ENCODE assay signal across 10 cellular contexts in the genomic region with DNA sequence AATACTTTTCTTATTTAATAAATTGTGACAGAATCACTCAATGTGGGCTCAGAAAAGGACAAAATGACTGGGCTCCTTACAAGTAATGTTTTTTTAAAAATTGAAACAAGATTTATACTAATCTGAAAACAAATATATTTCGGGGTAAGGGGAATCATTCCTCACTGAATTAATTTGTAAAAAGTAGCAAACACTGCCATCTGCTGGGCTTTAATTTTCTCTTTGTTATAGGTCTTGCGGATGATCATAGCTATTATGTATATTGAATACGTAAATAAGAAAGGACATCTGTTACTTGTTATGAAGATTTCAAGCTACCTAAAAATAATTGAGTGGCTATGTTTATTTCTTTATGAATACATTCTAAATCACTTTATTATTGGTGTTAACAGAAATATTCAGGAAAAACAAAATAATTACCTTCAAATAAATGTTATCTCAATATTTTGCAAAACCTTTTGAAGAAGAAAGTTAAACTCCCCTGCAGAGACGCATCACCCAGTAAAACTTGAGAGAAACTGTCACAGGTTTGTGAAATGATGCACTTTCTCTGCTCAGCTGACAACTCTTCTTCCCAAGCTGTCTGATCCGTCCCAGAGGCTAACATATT. TPM values are rescaled to one million over a fixed set of nuclear protein-coding genes. Genes with fewer than 3 reads are reported as not detected.
DNase-seq lines count a peak whose midpoint lies in the region; ATAC-seq and TF ChIP-seq lines count a peak whose summit lies in the region.
"Had no signal": no experiment of that assay in that cellular context is flagged by ENCODE, and none has a peak within 500 bp of the region (broad histone marks: within the 10 kb centered on the region; RNA-seq: fewer than 3 reads in every experiment).

No MANE protein-coding gene starts in this region.

- no peaks in the 10 kb centered on the region for H3K9me3 ChIP-seq in T-helper 17 cell (ENCODE audit: control insufficient read depth, low read length, poor library complexity, severe bottlenecking)

- H3K4me3 ChIP-seq in fibroblast of mammary gland (ENCODE audit: control insufficient read depth, low read depth, low read length): peak overlapping the region; percentile 50

- no peak overlapping the region for H3K4me3 Mint-ChIP-seq in activated T-cell treated with anti-CD3 and anti-CD28 coated beads, Interleukin-2, amount 50 U/mL, for 4 hours
- no peak overlapping the region for H3K4me3 Mint-ChIP-seq in T-helper 17 cell
- peak overlapping the region; percentile 35 for H3K4me3 Mint-ChIP-seq in osteocyte (ENCODE audit: unreplicated experiment)
- H3K4me3 Mint-ChIP-seq: activated naive CD4-positive, alpha-beta T cell treated with anti-CD3 and anti-CD28 coated beads, Interleukin-2, amount 50 U/mL, for 24 hours; stimulated activated naive CD8-positive, alpha-beta T cell treated with anti-CD3 and anti-CD28 coated beads, Interleukin-15, Interleukin-2, amounts not matched to agents 100 ng/mL and 50 ng/mL, for 24 hours had no signal

- H3K27ac Mint-ChIP-seq in T-helper 17 cell: no peak overlapping the region
- H3K27ac Mint-ChIP-seq in osteocyte (ENCODE audit: unreplicated experiment): peak overlapping the region; percentile 86
- H3K27ac Mint-ChIP-seq: activated naive CD4-positive, alpha-beta T cell treated with anti-CD3 and anti-CD28 coated beads, Interleukin-2, amount 50 U/mL, for 24 hours; stimulated activated naive CD8-positive, alpha-beta T cell treated with anti-CD3 and anti-CD28 coated beads, Interleukin-15, Interleukin-2, amounts not matched to agents 100 ng/mL and 50 ng/mL, for 24 hours had no signal

- peaks cover 4% of the 10 kb centered on the region for H3K4me1 Mint-ChIP-seq in activated T-cell treated with anti-CD3 and anti-CD28 coated beads, Interleukin-2, amount 50 U/mL, for 4 hours (ENCODE audit: low read depth)
- H3K4me1 Mint-ChIP-seq in T-helper 17 cell (peaks cover 2% of the 10 kb centered on the region), osteocyte (ENCODE audit: unreplicated experiment) (peaks cover 19% of the 10 kb centered on the region)

- TF ChIP-seq CTCF in fibroblast of mammary gland (conservative IDR thresholded peaks at IDR 0.05; ENCODE audit: control insufficient read depth, insufficient read depth, low read depth, low read length) (peak; percentile 40), osteocyte (IDR thresholded peaks at IDR 0.05) (peak; percentile 71)

- H3K27me3 Mint-ChIP-seq in activated T-cell treated with anti-CD3 and anti-CD28 coated beads, Interleukin-2, amount 50 U/mL, for 4 hours (ENCODE audit: low read depth): peaks cover 18% of the 10 kb centered on the region
- H3K27me3 Mint-ChIP-seq in T-helper 17 cell (peaks cover 21% of the 10 kb centered on the region), osteocyte (ENCODE audit: unreplicated experiment) (no peaks in the 10 kb centered on the region)

- H3K36me3 Mint-ChIP-seq in activated T-cell treated with anti-CD3 and anti-CD28 coated beads, Interleukin-2, amount 50 U/mL, for 4 hours (ENCODE audit: insufficient read depth): no peaks in the 10 kb centered on the region
- H3K36me3 Mint-ChIP-seq in T-helper 17 cell (ENCODE audit: low read depth): no peaks in the 10 kb centered on the region
- no peaks in the 10 kb centered on the region for H3K36me3 Mint-ChIP-seq in osteocyte (ENCODE audit: unreplicated experiment)
- H3K36me3 Mint-ChIP-seq: activated naive CD4-positive, alpha-beta T cell treated with anti-CD3 and anti-CD28 coated beads, Interleukin-2, amount 50 U/mL, for 24 hours had no signal

- DNase-seq in activated T-cell treated with anti-CD3 and anti-CD28 coated beads, Interleukin-2, amount 50 U/mL, for 4 hours: no peak
- DNase-seq in activated T-cell treated with anti-CD3 and anti-CD28 coated beads, Interleukin-2, amount 50 U/mL, for 1 hour: no peak
- DNase-seq in NCI-H1417 (lab: John Stamatoyannopoulos, UW) (peak; percentile 45 to 86 (median 83)), T-helper 17 cell (no peak), fibroblast of mammary gland (ENCODE audit: low read depth) (peak; percentile 89), osteocyte (ENCODE audit: extremely low spot score, unreplicated experiment) (no peak)

- H3K9me3 Mint-ChIP-seq in activated T-cell treated with anti-CD3 and anti-CD28 coated beads, Interleukin-2, amount 50 U/mL, for 4 hours: no peaks in the 10 kb centered on the region
- no peaks in the 10 kb centered on the region for H3K9me3 Mint-ChIP-seq in osteocyte (ENCODE audit: unreplicated experiment)
- H3K9me3 Mint-ChIP-seq: activated naive CD4-positive, alpha-beta T cell treated with anti-CD3 and anti-CD28 coated beads, Interleukin-2, amount 50 U/mL, for 24 hours; stimulated activated naive CD8-positive, alpha-beta T cell treated with anti-CD3 and anti-CD28 coated beads, Interleukin-15, Interleukin-2, amounts not matched to agents 100 ng/mL and 50 ng/mL, for 24 hours had no signal

- ATAC-seq in activated T-cell treated with anti-CD3 and anti-CD28 coated beads, Interleukin-2, amount 50 U/mL, for 4 hours: peak; percentile 25 to 49
- peak; percentile 46 for ATAC-seq in T-helper 17 cell
- no peak for ATAC-seq in HG03442 (IDR thresholded peaks at IDR 0.05; ENCODE audit: unreplicated experiment)
- no peak for ATAC-seq in HG02623 (IDR thresholded peaks at IDR 0.05; ENCODE audit: unreplicated experiment)

RNA-seq across cellular contexts. Expression of a gene that starts 17.8 kb away (rescaled TPM):
- total RNA-seq in activated T-cell treated with anti-CD3 and anti-CD28 coated beads, Interleukin-2, amount 50 U/mL, for 4 hours: under 1 TPM in 1 of 3 donors, not detected in 2; 0.14 TPM
- total RNA-seq in T-helper 17 cell (not detected), osteocyte (5.9 and 6.9 TPM in 2 replicates)

Comparison
In these comparisons a context has a peak if more than half of its experiments do, and no peak if none do; other contexts are left out.
1. ATAC-seq: peak in activated T-cell treated with anti-CD3 and anti-CD28 coated beads, Interleukin-2, amount 50 U/mL, for 4 hours (2 of 2) and T-helper 17 cell (single experiment); none in HG03442 (single experiment) and HG02623 (single experiment).
2. DNase-seq: peak in NCI-H1417 (3 of 3) and fibroblast of mammary gland (single experiment); none in activated T-cell treated with anti-CD3 and anti-CD28 coated beads, Interleukin-2, amount 50 U/mL, for 4 hours (single experiment), activated T-cell treated with anti-CD3 and anti-CD28 coated beads, Interleukin-2, amount 50 U/mL, for 1 hour (single experiment), T-helper 17 cell (0 of 3) and osteocyte (single experiment).